ENCODE assay signal across 9 cellular contexts in genomic region chrX:46838482-46838857, GRCh38. TPM values are rescaled to one million over a fixed set of nuclear protein-coding genes. Genes with fewer than 3 reads are reported as not detected.
DNase-seq lines count a peak whose midpoint lies in the region; ATAC-seq, FAIRE-seq and TF ChIP-seq lines count a peak whose summit lies in the region.
"Had no signal": no experiment of that assay in that cellular context is flagged by ENCODE, and none has a peak within 500 bp of the region (broad histone marks: within the 10 kb centered on the region; RNA-seq: fewer than 3 reads in every experiment).

No MANE protein-coding gene starts in this region.

- intact Hi-C loops in GM12878 (cut with micrococcal nuclease; ENCODE audit: unreplicated experiment) = no loop called here

- RAD21 ChIA-PET in GM12878 (lab: Charles Lee; ENCODE audit: unreplicated experiment) = interaction anchor here (0.7 to 0.9 kb wide), 4 partner anchors 40 to 255 kb away, joined by 3 to 6 read pairs (median 4); partner anchors contain the start of gene SLC9A7

- H3K9ac ChIP-seq in HUES48 (ENCODE audit: low read depth, low read length) (no peak overlapping the region), GM12878 (ENCODE audit: control insufficient read depth, insufficient read depth, low read length) (no peak overlapping the region)

- H3K4me1 ChIP-seq in HUES48 (ENCODE audit: control insufficient read depth, insufficient read depth, low read length) (peaks cover 5% of the 10 kb centered on the region; the same call in 1 of the 2 replicates), GM12878 (ENCODE audit: control insufficient read depth, insufficient read depth, low read length) (no peaks in the 10 kb centered on the region), mesodermal cell (ENCODE audit: control insufficient read depth, insufficient read depth, low read length, poor library complexity, severe bottlenecking) (peaks cover 4% of the 10 kb centered on the region)

- SMC1A ChIA-PET in GM12878 (lab: Charles Lee; ENCODE audit: uncharacterized antibody, unreplicated experiment) = interaction anchor here (0.6 to 1.3 kb wide), 6 partner anchors 11 to 267 kb away, joined by 3 to 5 read pairs (median 3); no protein-coding TSS in a partner anchor

- POLR2A ChIA-PET in AG04450 (lab: Yijun Ruan, JAX) (interaction anchor here (0.5 kb wide), 1 partner anchor 1002 kb away, joined by 6 read pairs; no protein-coding TSS in a partner anchor), GM12878 (lab: Charles Lee) (interaction anchor here (0.7 to 3.2 kb wide), 2 partner anchors 13 to 44 kb away, joined by 3 to 9 read pairs; no protein-coding TSS in a partner anchor)

- WGBS in GM12878 (ENCODE audit: insufficient coverage, insufficient replicate concordance, low lambda C conversion rate, missing lambda C conversion rate) = 0% methylated on average over 1 of the region's 1 CpG
- no CpG with 5 or more reads among the region's 1 CpG for WGBS in mesodermal cell (ENCODE audit: insufficient coverage in 2 of 2), 2 experiments

- TF ChIP-seq EP300 in GM12878 (IDR thresholded peaks at IDR 0.05; ENCODE audit: borderline replicate concordance in 1 of 2, control insufficient read depth in 1 of 2, low read depth in 2 of 2, low read length in 2 of 2) = no peak

- CTCF ChIA-PET in AG04450 (lab: Charles Lee) (interaction anchor here (1.2 kb wide), 1 partner anchor 12 kb away, joined by 4 read pairs; no protein-coding TSS in a partner anchor), GM12878 (lab: Yijun Ruan, JAX) (interaction anchor here (1.4 to 2.0 kb wide), 3 partner anchors 41 to 430 kb away, joined by 3 to 8 read pairs (median 4); no protein-coding TSS in a partner anchor)

- TF ChIP-seq POLR2A in GM12878 (IDR thresholded peaks at IDR 0.05; ENCODE audit: low read depth, low read length) = no peak

- ATAC-seq in GM12878 = no peak
- no peak for ATAC-seq in HG02610 (IDR thresholded peaks at IDR 0.05; ENCODE audit: unreplicated experiment)
- ATAC-seq in GM19023 (IDR thresholded peaks at IDR 0.05; ENCODE audit: unreplicated experiment) = no peak
- no peak for ATAC-seq in HG03135 (IDR thresholded peaks at IDR 0.05; ENCODE audit: unreplicated experiment)

- H3K79me2 ChIP-seq in GM12878 (ENCODE audit: control insufficient read depth, insufficient read depth, low read length) = peaks cover 4% of the 10 kb centered on the region

- no peaks in the 10 kb centered on the region for H3K36me3 ChIP-seq in HUES48 (ENCODE audit: control insufficient read depth, insufficient read depth, low read length)
- H3K36me3 ChIP-seq in GM12878 (ENCODE audit: control insufficient read depth in 2 of 2, insufficient read depth in 2 of 2, low read length in 1 of 2) = no peaks in the 10 kb centered on the region
- H3K36me3 ChIP-seq in mesodermal cell (ENCODE audit: control insufficient read depth, insufficient read depth, low read length) = peaks cover 6% of the 10 kb centered on the region

- DNase-seq in AG04450 (ENCODE audit: low read depth, low spot score) (no peak), GM12878 (ENCODE audit: low read depth, low spot score) (no peak), cerebellar cortex (ENCODE audit: low spot score) (no peak)
- DNase-seq: hippocampal formation had no signal

- H3K27ac ChIP-seq in AG04450 (ENCODE audit: low read depth, low read length) (no peak overlapping the region), HUES48 (ENCODE audit: low read depth, low read length) (no peak overlapping the region), GM12878 (ENCODE audit: control insufficient read depth, insufficient read depth) (no peak overlapping the region), mesodermal cell (ENCODE audit: low read depth, low read length, severe bottlenecking) (no peak overlapping the region)

- H3K4me3 ChIP-seq in AG04450 (ENCODE audit: low read depth, low read length) (peak overlapping the region; percentile 74), HUES48 (ENCODE audit: low read depth, low read length) (peak overlapping the region; percentile 95), GM12878 (peak overlapping the region; percentile 74), mesodermal cell (ENCODE audit: extremely low read depth, insufficient read depth, low read length, poor library complexity, severe bottlenecking) (peak overlapping the region; percentile 62)

- no peak for TF ChIP-seq RAD21 in GM12878 (IDR thresholded peaks at IDR 0.05; ENCODE audit: insufficient read depth, low read depth, low read length)

- H3K9me3 ChIP-seq in AG04450 (ENCODE audit: control insufficient read depth, insufficient read depth, low read length) (no peaks in the 10 kb centered on the region), HUES48 (ENCODE audit: control insufficient read depth, insufficient read depth, low read length) (no peaks in the 10 kb centered on the region), GM12878 (replicated peaks; ENCODE audit: control insufficient read depth, insufficient read depth, low read length) (no peaks in the 10 kb centered on the region; the same call in 2 of the 3 replicates), mesodermal cell (ENCODE audit: control insufficient read depth, low read length) (no peaks in the 10 kb centered on the region)

- in situ Hi-C loops in GM12878 (cut with MboI) = no loop called here

- FAIRE-seq in GM12878 (lab: Jason Lieb, UNC) = no peak

- H4K20me1 ChIP-seq in GM12878 (ENCODE audit: control insufficient read depth, insufficient read depth) = no peaks in the 10 kb centered on the region

- no TSS peak for BruUV-seq in GM12878 (replicated peaks; lab: Mats Ljungman, UMichigan)

- H2AFZ ChIP-seq in GM12878 (ENCODE audit: control insufficient read depth, low read depth, low read length) = no peak overlapping the region

- H3K27me3 ChIP-seq in AG04450 (ENCODE audit: control insufficient read depth, insufficient read depth, low read length) (no peaks in the 10 kb centered on the region), HUES48 (ENCODE audit: control insufficient read depth, insufficient read depth, low read length) (no peaks in the 10 kb centered on the region), GM12878 (replicated peaks in 1 of 2; ENCODE audit: control insufficient read depth in 2 of 2, insufficient read depth in 2 of 2, low read length in 1 of 2) (no peaks in the 10 kb centered on the region)

- H3K4me2 ChIP-seq in GM12878 (ENCODE audit: control insufficient read depth, insufficient read depth) = peak overlapping the region; percentile 14; the same call in 1 of the 2 replicates

- no peak for TF ChIP-seq CTCF in AG04450 (IDR thresholded peaks at IDR 0.05; ENCODE audit: low read depth, low read length)
- no peak for TF ChIP-seq CTCF in GM12878 (IDR thresholded peaks at IDR 0.05 in 2 of 3, conservative IDR thresholded peaks at IDR 0.05 in 1 of 3; ENCODE audit: control insufficient read depth in 2 of 3, extremely low read depth in 1 of 3, insufficient read depth in 1 of 3, low read depth in 3 of 3, low read length in 3 of 3)

TF ChIP-seq in GM12878, 131 proteins besides CTCF, POLR2A, EP300 and RAD21 (continues in another document):
- TF ChIP-seq SIN3A (IDR thresholded peaks at IDR 0.05; ENCODE audit: low read depth, low read length) = no peak
- TF ChIP-seq E4F1 (IDR thresholded peaks at IDR 0.05; ENCODE audit: borderline replicate concordance, partially characterized antibody) = no peak

RNA-seq across cellular contexts. Expression of gene RP2, which starts 1.6 kb away (rescaled TPM):
- 12.5 and 16.6 TPM in 2 replicates for polyA plus RNA-seq in AG04450 (2011; rRNA removed)
- 7.0 and 11.0 TPM in 2 replicates for polyA minus RNA-seq in AG04450 (2011; rRNA and poly(A)+ RNA removed)
- 7.4 and 8.3 TPM in 2 replicates for total RNA-seq in GM12878 (2013; cell fraction: nucleolus; rRNA removed)
- total RNA-seq in GM12878 (2014; rRNA removed) = 5.5 and 7.3 TPM in 2 replicates
- total RNA-seq in GM12878 (2014; rRNA removed; fragmentation: Illumina TruSeq; extraction: Trizol) = 7.7 and 7.8 TPM in 2 replicates
- 4.9 TPM in 2 replicates for total RNA-seq in GM12878 (2021)
- polyA plus RNA-seq in GM12878 (2011; ENCODE audit: low read depth) = 2.9 TPM
- polyA plus RNA-seq in GM12878 (2011; rRNA removed) = 11.0 and 17.1 TPM in 2 replicates
- polyA plus RNA-seq in GM12878 (2011; cell fraction: cytosol; rRNA removed) = 4.1 and 4.3 TPM in 2 replicates
- 1.8 and 2.1 TPM in 2 replicates for polyA plus RNA-seq in GM12878 (2011; cell fraction: nucleus; rRNA removed)
- 3.4 and 5.9 TPM in 2 replicates for polyA plus RNA-seq in GM12878 (2012)
- 6.3 and 8.8 TPM in 2 replicates for polyA plus RNA-seq in GM12878 (2014; fragmentation: Illumina TruSeq; extraction: Trizol)
- polyA plus RNA-seq in GM12878 (2014; fragmentation: Nextera tagmentation; extraction: Ambion mirVana) = 1 to 10 TPM; 3.5 to 3.7 TPM
- polyA plus RNA-seq in GM12878 (2014; rRNA removed) = 4.8 and 6.5 TPM in 2 replicates
- polyA plus RNA-seq in GM12878 (2016; fragmentation: Nextera tagmentation; extraction: Ambion mirVana) = 1 to 10 TPM; 5.6 to 5.7 TPM
- polyA minus RNA-seq in GM12878 (2011; rRNA and poly(A)+ RNA removed) = 7.7 and 9.8 TPM in 2 replicates
- polyA minus RNA-seq in GM12878 (2011; cell fraction: cytosol; rRNA and poly(A)+ RNA removed) = 3.6 and 4.3 TPM in 2 replicates
- 2.5 and 5.0 TPM in 2 replicates for polyA minus RNA-seq in GM12878 (2011; cell fraction: nucleus; rRNA and poly(A)+ RNA removed)
- 17.0 TPM for polyA plus RNA-seq in mesodermal cell (2013, experiment 1 of 2)
- polyA plus RNA-seq in mesodermal cell (2013, experiment 2 of 2) = 16.4 TPM
